Comparison of ENCODE assay signal across 1 cellular context in genomic region chr7:87882538-87882937, GRCh38.
TF ChIP-seq lines count a peak whose summit lies in the region.

No MANE protein-coding gene starts in this region.

TF ChIP-seq in GM12878, 131 proteins besides CTCF, POLR2A, EP300 and RAD21 (continued from another document):
- TF ChIP-seq PKNOX1 (IDR thresholded peaks at IDR 0.05) (peak; percentile 71), MTA2 (IDR thresholded peaks at IDR 0.05; ENCODE audit: low read depth) (peak; percentile 65; the same call in 1 of the 2 replicates), ZBED1 (IDR thresholded peaks at IDR 0.05; ENCODE audit: borderline replicate concordance) (no peak), SIX5 (IDR thresholded peaks at IDR 0.05; ENCODE audit: low read depth, low read length, severe bottlenecking) (no peak)
